ENCODE assay signal across 14 cellular contexts in the genomic region with DNA sequence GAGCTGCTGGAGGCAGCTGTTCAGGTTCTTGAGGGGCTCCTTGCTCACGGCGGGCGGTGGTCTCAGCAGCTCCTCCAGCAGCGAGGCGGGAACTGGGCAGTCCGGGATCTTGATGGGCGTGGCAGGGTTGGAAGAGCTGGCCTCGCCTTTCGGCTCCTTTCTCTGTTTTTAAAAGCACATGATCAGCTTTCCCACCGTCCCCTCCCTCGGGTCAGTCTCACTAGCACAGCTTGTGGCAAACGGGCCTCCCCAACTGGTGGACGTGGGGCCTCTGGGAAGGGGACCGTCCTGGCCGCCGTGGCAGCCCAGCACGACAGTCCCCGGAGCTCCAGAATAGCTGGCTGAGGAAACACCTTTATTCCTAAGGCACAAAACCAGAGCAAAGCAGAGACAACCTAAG.
"Had no signal": no experiment of that assay in that cellular context is flagged by ENCODE, and none has a peak within 500 bp of the region (broad histone marks: within the 10 kb centered on the region; RNA-seq: fewer than 3 reads in every experiment).

No MANE protein-coding gene starts in this region.

- H3K27ac Mint-ChIP-seq: mesothelial cell of epicardium had no signal

- H3K27ac ChIP-seq: lower lobe of right lung had no signal

- H3K9me3 Mint-ChIP-seq: mesothelial cell of epicardium; stimulated activated naive B cell treated with anti-CD40 and anti-IgM and Interleukin-4, amounts not matched to agents 10 μg/mL and 1 μg/mL and 100 μg/mL, for 72 hours had no signal

- ATAC-seq: esophagus mucosa; left colon; lower lobe of right lung; stimulated activated naive B cell treated with anti-CD40 and anti-IgM and Interleukin-4, amounts not matched to agents 10 μg/mL and 1 μg/mL and 100 μg/mL, for 72 hours had no signal

- H3K9me3 ChIP-seq: lower lobe of right lung, transverse colon had no signal

- H3K4me3 Mint-ChIP-seq: mesothelial cell of epicardium had no signal

- DNase-seq: activated CD4-positive, alpha-beta T cell treated with anti-CD3 and anti-CD28 coated beads for 1 hour; activated CD4-positive, alpha-beta T cell treated with anti-CD3 and anti-CD28 coated beads, Interleukin-2, amount 50 U/mL, for 4 hours; activated effector memory CD4-positive, alpha-beta T cell treated with anti-CD3 and anti-CD28 coated beads, Interleukin-2, amount 50 U/mL, for 16 hours; activated T-cell treated with anti-CD3 and anti-CD28 coated beads, Interleukin-2, amount 50 U/mL, for 48 hours; caudate nucleus; left colon; lower lobe of right lung; stimulated activated naive B cell treated with anti-CD40 and anti-IgM and Interleukin-4, amounts not matched to agents 10 μg/mL and 1 μg/mL and 100 μg/mL, for 72 hours; T1000; transverse colon had no signal

- H3K4me1 Mint-ChIP-seq: mesothelial cell of epicardium had no signal

- H3K4me3 ChIP-seq: lower lobe of right lung, transverse colon had no signal

- FAIRE-seq: colon, islet of Langerhans had no signal

- H3K27me3 Mint-ChIP-seq: stimulated activated naive B cell treated with anti-CD40 and anti-IgM and Interleukin-4, amounts not matched to agents 10 μg/mL and 1 μg/mL and 100 μg/mL, for 72 hours had no signal

- H3K27me3 ChIP-seq: transverse colon had no signal
